In genomic region chr15:48678851-48679250, GRCh38 we compare ENCODE assay signal across 3 cellular contexts.
"Had no signal": no experiment of that assay in that cellular context is flagged by ENCODE, and none has a peak within 500 bp of the region (broad histone marks: within the 10 kb centered on the region; RNA-seq: fewer than 3 reads in every experiment).

No MANE protein-coding gene starts in this region.

- H3K4me3 ChIP-seq: GM12878 had no signal

- ATAC-seq: GM12878 had no signal

- DNase-seq: GDM1, GF-D8 had no signal
